ENCODE assay signal across 8 cellular contexts in genomic region chr11:17760102-17761029, GRCh38. TPM values are rescaled to one million over a fixed set of nuclear protein-coding genes. Genes with fewer than 3 reads are reported as not detected.
DNase-seq lines count a peak whose midpoint lies in the region; ATAC-seq and TF ChIP-seq lines count a peak whose summit lies in the region.

No MANE protein-coding gene starts in this region.

- H3K27ac ChIP-seq in lower lobe of right lung: no peak overlapping the region

- H3K36me3 ChIP-seq in BJ (ENCODE audit: control insufficient read depth, insufficient read depth, low read length) (no peaks in the 10 kb centered on the region), lower lobe of right lung (no peaks in the 10 kb centered on the region)

- CTCF ChIA-PET in BJ (lab: Yijun Ruan, JAX): interaction anchor here (0.7 to 6.2 kb wide), 21 partner anchors 10 to 231 kb away, joined by 3 to 181 read pairs (median 4); no protein-coding TSS in a partner anchor

- TF ChIP-seq CTCF in BJ (IDR thresholded peaks at IDR 0.05; ENCODE audit: insufficient read depth, low read depth, low read length): peak; percentile 74
- peak; percentile 87 for TF ChIP-seq CTCF in choroid plexus epithelial cell (conservative IDR thresholded peaks at IDR 0.05; ENCODE audit: low read depth, low read length)
- peak; percentile 50 for TF ChIP-seq CTCF in lower lobe of right lung (IDR thresholded peaks at IDR 0.05)

- H3K9me3 ChIP-seq in lower lobe of right lung: peaks cover 4% of the 10 kb centered on the region

- POLR2A ChIA-PET in BJ (lab: Charles Lee): no interaction called here

- DNase-seq in BJ (ENCODE audit: low read depth): no peak
- DNase-seq in NOMO-1 (lab: John Stamatoyannopoulos, UW; ENCODE audit: unreplicated experiment in 2 of 2): peak; percentile 16 to 31
- peak; percentile 65 for DNase-seq in choroid plexus epithelial cell (ENCODE audit: low read depth)
- no peak for DNase-seq in lower lobe of right lung
- no peak for DNase-seq in amniotic stem cell (lab: John Stamatoyannopoulos, UW)
- DNase-seq in midbrain (lab: John Stamatoyannopoulos, UW): no peak

- no peaks in the 10 kb centered on the region for H3K4me1 ChIP-seq in lower lobe of right lung

- ATAC-seq in GM18867 (IDR thresholded peaks at IDR 0.05; ENCODE audit: unreplicated experiment) (peak; percentile 74), HG03280 (IDR thresholded peaks at IDR 0.05; ENCODE audit: unreplicated experiment) (peak; percentile 52), lower lobe of right lung (peak; percentile 47 to 58)

- H3K4me3 ChIP-seq in BJ (ENCODE audit: low read depth, low read length) (no peak overlapping the region), choroid plexus epithelial cell (ENCODE audit: low read depth, low read length) (no peak overlapping the region), lower lobe of right lung (no peak overlapping the region)

- intact Hi-C loops in lower lobe of right lung (cut with DNase I): no loop called here

- H3K27me3 ChIP-seq in BJ (ENCODE audit: control insufficient read depth, insufficient read depth, low read length) (no peaks in the 10 kb centered on the region; the same call in 1 of the 2 replicates), lower lobe of right lung (ENCODE audit: low read depth) (no peaks in the 10 kb centered on the region)

RNA-seq across cellular contexts. Expression of gene KCNC1, which starts 25.8 kb away (rescaled TPM):
- polyA plus RNA-seq in BJ (2011; rRNA removed): not detected in 2 replicates
- not detected in 2 replicates for polyA minus RNA-seq in BJ (2011; rRNA and poly(A)+ RNA removed)
- not detected for total RNA-seq in lower lobe of right lung

RNA-seq across cellular contexts. Expression of gene MYOD1, which starts 41.0 kb away (rescaled TPM):
- not detected in 2 replicates for polyA plus RNA-seq in BJ (2011; rRNA removed)
- not detected in 2 replicates for polyA minus RNA-seq in BJ (2011; rRNA and poly(A)+ RNA removed)
- not detected for total RNA-seq in lower lobe of right lung

Comparison
In these comparisons a context has a peak if more than half of its experiments do, and no peak if none do; other contexts are left out.
1. DNase-seq: peak in NOMO-1 (2 of 2) and choroid plexus epithelial cell (single experiment); none in BJ (single experiment), lower lobe of right lung (single experiment), amniotic stem cell (single experiment) and midbrain (single experiment).
2. Peak in every context shown above with its lines, with median percentiles within 50 percentile points of each other: CTCF ChIP-seq and ATAC-seq.